8 cellular contexts compared by ENCODE assay signal in the genomic region with DNA sequence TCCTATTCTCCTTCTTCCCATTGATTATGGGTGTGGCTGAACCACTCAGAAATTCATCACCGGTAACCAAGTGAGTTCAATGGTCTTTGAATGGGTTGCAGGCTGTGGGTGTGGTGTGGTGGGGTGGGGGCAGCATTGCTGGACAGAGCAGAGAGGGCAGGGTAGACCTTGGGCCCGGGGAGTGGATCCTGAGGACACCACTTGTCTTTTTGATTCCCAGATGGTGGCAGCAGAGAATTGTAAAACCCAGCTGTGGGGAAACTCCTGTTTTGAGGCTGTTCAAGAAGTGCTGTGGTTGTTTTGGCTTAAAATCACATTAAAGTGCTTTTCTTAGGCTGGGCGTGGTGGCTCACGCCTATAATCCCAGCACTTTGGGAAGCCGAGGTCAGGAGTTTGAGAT. TPM values are rescaled to one million over a fixed set of nuclear protein-coding genes. Genes with fewer than 3 reads are reported as not detected.
DNase-seq lines count a peak whose midpoint lies in the region; ATAC-seq, FAIRE-seq and TF ChIP-seq lines count a peak whose summit lies in the region.

No MANE protein-coding gene starts in this region.

- H3K79me2 ChIP-seq in GM12878 (ENCODE audit: control insufficient read depth, insufficient read depth, low read length), result no peaks in the 10 kb centered on the region

- intact Hi-C loops in GM12878 (cut with micrococcal nuclease; ENCODE audit: unreplicated experiment) (loop anchor here (5.0 kb wide), 1 partner anchor 241 kb away; no protein-coding TSS in a partner anchor), left lung (cut with DNase I) (loop anchor here in 1 of 2 donors (10.0 kb wide), 1 partner anchor 243 kb away; no protein-coding TSS in a partner anchor)

- H3K9me3 Mint-ChIP-seq in stimulated activated memory B cell treated with anti-CD40 and anti-IgM and Interleukin-4, amounts not matched to agents 10 μg/mL and 1 μg/mL and 100 μg/mL, for 72 hours, result no peaks in the 10 kb centered on the region

- in situ Hi-C loops in KBM-7 (cut with MboI; ENCODE audit: low pct_unique_long_range_greater_than_20kb, low sequenced_read_pairs), result no loop called here
- in situ Hi-C loops in GM12878 (cut with MboI), result no loop called here

- no peaks in the 10 kb centered on the region for H3K9me3 ChIP-seq in GM12878 (replicated peaks; ENCODE audit: control insufficient read depth, insufficient read depth, low read length)
- no peaks in the 10 kb centered on the region for H3K9me3 ChIP-seq in left lung

- RAD21 ChIA-PET in GM12878 (lab: Charles Lee; ENCODE audit: unreplicated experiment), result interaction anchor here (0.8 kb wide), 1 partner anchor 240 kb away, joined by 3 read pairs; no protein-coding TSS in a partner anchor

- no peaks in the 10 kb centered on the region for H3K4me1 Mint-ChIP-seq in stimulated activated memory B cell treated with anti-CD40 and anti-IgM and Interleukin-4, amounts not matched to agents 10 μg/mL and 1 μg/mL and 100 μg/mL, for 72 hours

- H3K4me3 Mint-ChIP-seq in stimulated activated memory B cell treated with anti-CD40 and anti-IgM and Interleukin-4, amounts not matched to agents 10 μg/mL and 1 μg/mL and 100 μg/mL, for 72 hours, result no peak overlapping the region

- no peak overlapping the region for H3K9ac ChIP-seq in GM12878 (ENCODE audit: control insufficient read depth, insufficient read depth, low read length)

- peak; percentile 4 to 33 (median 32); a peak in 3 of 6 replicates for TF ChIP-seq CTCF in GM12878 (IDR thresholded peaks at IDR 0.05 in 2 of 3, conservative IDR thresholded peaks at IDR 0.05 in 1 of 3; ENCODE audit: control insufficient read depth in 2 of 3, extremely low read depth in 1 of 3, insufficient read depth in 1 of 3, low read depth in 3 of 3, low read length in 3 of 3)
- peak in 1 of 2 donors; percentile 26 for TF ChIP-seq CTCF in left lung (IDR thresholded peaks at IDR 0.05)

- ATAC-seq in GM12878, result peak; percentile 44; the same call in 2 of the 3 replicates
- peak; percentile 86 for ATAC-seq in left lung
- ATAC-seq in HG03095 (IDR thresholded peaks at IDR 0.05; ENCODE audit: unreplicated experiment), result no peak
- no peak for ATAC-seq in stimulated activated memory B cell treated with anti-CD40 and anti-IgM and Interleukin-4, amounts not matched to agents 10 μg/mL and 1 μg/mL and 100 μg/mL, for 72 hours

- TF ChIP-seq POLR2A in GM12878 (IDR thresholded peaks at IDR 0.05; ENCODE audit: low read depth, low read length), result no peak

- DNase-seq in EH (ENCODE audit: low read depth) (peak; percentile 67), KBM-7 (peak; percentile 20), GM12878 (ENCODE audit: low read depth, low spot score) (no peak), left lung (no peak), NCI-H1930 (lab: John Stamatoyannopoulos, UW) (no peak)
- no peak for DNase-seq in activated CD8-positive, alpha-beta memory T cell treated with anti-CD3 and anti-CD28 coated beads, Interleukin-2, amount 50 U/mL, for 48 hours

- no peak overlapping the region for H3K27ac Mint-ChIP-seq in stimulated activated memory B cell treated with anti-CD40 and anti-IgM and Interleukin-4, amounts not matched to agents 10 μg/mL and 1 μg/mL and 100 μg/mL, for 72 hours

- H4K20me1 ChIP-seq in GM12878 (ENCODE audit: control insufficient read depth, insufficient read depth), result no peaks in the 10 kb centered on the region

- H3K27me3 Mint-ChIP-seq in stimulated activated memory B cell treated with anti-CD40 and anti-IgM and Interleukin-4, amounts not matched to agents 10 μg/mL and 1 μg/mL and 100 μg/mL, for 72 hours, result peaks cover 25% of the 10 kb centered on the region

- H3K4me2 ChIP-seq in GM12878 (ENCODE audit: control insufficient read depth, insufficient read depth), result no peak overlapping the region

- H3K4me1 ChIP-seq in GM12878 (ENCODE audit: control insufficient read depth, insufficient read depth, low read length) (no peaks in the 10 kb centered on the region), left lung (no peaks in the 10 kb centered on the region)

- 18% methylated on average over 5 of the region's 5 CpGs for WGBS in GM12878 (ENCODE audit: insufficient coverage, insufficient replicate concordance, low lambda C conversion rate, missing lambda C conversion rate)

- H3K36me3 ChIP-seq in GM12878 (ENCODE audit: control insufficient read depth in 2 of 2, insufficient read depth in 2 of 2, low read length in 1 of 2) (no peaks in the 10 kb centered on the region), left lung (no peaks in the 10 kb centered on the region)

- no peak for TF ChIP-seq EP300 in GM12878 (IDR thresholded peaks at IDR 0.05; ENCODE audit: borderline replicate concordance in 1 of 2, control insufficient read depth in 1 of 2, low read depth in 2 of 2, low read length in 2 of 2)

- H2AFZ ChIP-seq in GM12878 (ENCODE audit: control insufficient read depth, low read depth, low read length), result no peak overlapping the region

- SMC1A ChIA-PET in GM12878 (lab: Charles Lee; ENCODE audit: uncharacterized antibody, unreplicated experiment), result interaction anchor here (0.7 to 1.2 kb wide), 3 partner anchors 47 to 241 kb away, joined by 3 to 8 read pairs (median 4); no protein-coding TSS in a partner anchor

- no peak for FAIRE-seq in GM12878 (lab: Jason Lieb, UNC)

- peak; percentile 74 for TF ChIP-seq RAD21 in GM12878 (IDR thresholded peaks at IDR 0.05; ENCODE audit: insufficient read depth, low read depth, low read length)

- H3K27me3 ChIP-seq in GM12878 (replicated peaks in 1 of 2; ENCODE audit: control insufficient read depth in 2 of 2, insufficient read depth in 2 of 2, low read length in 1 of 2), result no peaks in the 10 kb centered on the region; a peak in 1 of 4 replicates
- H3K27me3 ChIP-seq in left lung, result no peaks in the 10 kb centered on the region

- H3K27ac ChIP-seq in GM12878 (ENCODE audit: control insufficient read depth, insufficient read depth) (no peak overlapping the region), left lung (no peak overlapping the region)

- no peaks in the 10 kb centered on the region for H3K36me3 Mint-ChIP-seq in stimulated activated memory B cell treated with anti-CD40 and anti-IgM and Interleukin-4, amounts not matched to agents 10 μg/mL and 1 μg/mL and 100 μg/mL, for 72 hours

- no TSS peak for BruUV-seq in GM12878 (replicated peaks; lab: Mats Ljungman, UMichigan)

- H3K4me3 ChIP-seq in GM12878 (no peak overlapping the region), left lung (no peak overlapping the region)

- CTCF ChIA-PET in GM12878 (lab: Yijun Ruan, JAX), result interaction anchor here (0.6 to 1.8 kb wide), 4 partner anchors 203 to 241 kb away, joined by 3 to 5 read pairs (median 4); no protein-coding TSS in a partner anchor

- POLR2A ChIA-PET in GM12878 (lab: Charles Lee), result no interaction called here

TF ChIP-seq in GM12878, 131 proteins besides CTCF, POLR2A, EP300 and RAD21:
- TF ChIP-seq SMC3 (IDR thresholded peaks at IDR 0.05; ENCODE audit: borderline replicate concordance, low read length), result peak; percentile 40; the same call in 1 of the 2 replicates
- TF ChIP-seq NBN (IDR thresholded peaks at IDR 0.05), result no peak
- no peak for TF ChIP-seq ZZZ3 (IDR thresholded peaks at IDR 0.05; ENCODE audit: control insufficient read depth, insufficient read length, low read depth)

RNA-seq across cellular contexts. Expression of a gene that starts 45.8 kb away (rescaled TPM):
- not detected in 2 replicates for total RNA-seq in GM12878 (2013; cell fraction: nucleolus; rRNA removed)
- total RNA-seq in GM12878 (2014; rRNA removed), result 14.6 and 19.4 TPM in 2 replicates
- 10.0 and 11.6 TPM in 2 replicates for total RNA-seq in GM12878 (2014; rRNA removed; fragmentation: Illumina TruSeq; extraction: Trizol)
- total RNA-seq in GM12878 (2021), result 10.0 and 10.5 TPM in 2 replicates
- 4.5 TPM for polyA plus RNA-seq in GM12878 (2011; ENCODE audit: low read depth)
- 0.36 and 0.41 TPM in 2 replicates for polyA plus RNA-seq in GM12878 (2011; rRNA removed)
- 0.39 and 0.42 TPM in 2 replicates for polyA plus RNA-seq in GM12878 (2011; cell fraction: cytosol; rRNA removed)
- 0.12 and 0.54 TPM in 2 replicates for polyA plus RNA-seq in GM12878 (2011; cell fraction: nucleus; rRNA removed)
- 6.6 and 11.5 TPM in 2 replicates for polyA plus RNA-seq in GM12878 (2012)
- 8.2 and 9.6 TPM in 2 replicates for polyA plus RNA-seq in GM12878 (2014; fragmentation: Illumina TruSeq; extraction: Trizol)
- polyA plus RNA-seq in GM12878 (2014; fragmentation: Nextera tagmentation; extraction: Ambion mirVana), result 1 to 10 TPM; 6.2 to 9.8 TPM
- polyA plus RNA-seq in GM12878 (2014; rRNA removed), result 16.8 and 18.1 TPM in 2 replicates
- polyA plus RNA-seq in GM12878 (2016; fragmentation: Nextera tagmentation; extraction: Ambion mirVana), result 10 to 100 TPM in 1 of 2 experiments, 1 to 10 TPM in 1; 5.6 to 11.9 TPM
- not detected in 2 replicates for polyA minus RNA-seq in GM12878 (2011; rRNA and poly(A)+ RNA removed)
- not detected in 2 replicates for polyA minus RNA-seq in GM12878 (2011; cell fraction: cytosol; rRNA and poly(A)+ RNA removed)
- polyA minus RNA-seq in GM12878 (2011; cell fraction: nucleus; rRNA and poly(A)+ RNA removed), result not detected in 2 replicates
- total RNA-seq in left lung, result 100 to 1,000 TPM; 173 to 196 TPM

Comparison
In these comparisons a context has a peak if more than half of its experiments do, and no peak if none do; other contexts are left out.
1. DNase-seq: peak in EH (single experiment) and KBM-7 (single experiment); none in GM12878 (single experiment), left lung (0 of 2), activated CD8-positive, alpha-beta memory T cell treated with anti-CD3 and anti-CD28 coated beads, Interleukin-2, amount 50 U/mL, for 48 hours (single experiment) and NCI-H1930 (0 of 2).
2. ATAC-seq: peak in GM12878 (single experiment) and left lung (single experiment); none in HG03095 (single experiment) and stimulated activated memory B cell treated with anti-CD40 and anti-IgM and Interleukin-4, amounts not matched to agents 10 μg/mL and 1 μg/mL and 100 μg/mL, for 72 hours (single experiment).
3. RNA of a gene that starts 45.8 kb away (total RNA-seq): 173 to 196 TPM in left lung; 10.0 to 19.4 TPM in GM12878; every median in the first group is over 4 times any median in the second.